ENCODE assay signal across 8 cellular contexts in the genomic region with DNA sequence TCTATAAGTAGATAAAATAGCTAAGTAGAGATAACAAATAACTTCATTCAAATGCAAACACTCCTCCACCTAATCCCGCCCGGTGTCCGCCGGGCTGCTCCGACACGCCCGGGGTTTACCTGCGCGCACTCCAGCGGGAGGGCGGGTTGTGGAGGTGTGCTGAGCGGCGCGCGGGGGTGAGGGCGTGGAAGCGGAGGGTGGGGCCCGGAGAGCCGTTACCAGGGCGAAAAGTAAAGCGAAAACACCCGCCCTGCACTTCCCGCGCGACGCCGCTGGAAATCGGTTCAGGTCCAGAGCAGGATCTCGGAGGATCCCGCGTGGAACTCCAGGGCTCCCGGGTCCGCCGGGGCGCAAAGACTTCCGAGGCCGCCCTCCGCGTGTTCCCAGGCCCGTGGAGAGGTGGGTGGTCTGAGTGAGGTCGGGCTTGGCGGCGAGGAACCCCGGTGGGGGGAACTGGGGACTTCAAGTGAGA. TPM values are rescaled to one million over a fixed set of nuclear protein-coding genes. Genes with fewer than 3 reads are reported as not detected.
DNase-seq lines count a peak whose midpoint lies in the region; ATAC-seq and TF ChIP-seq lines count a peak whose summit lies in the region.

No MANE protein-coding gene starts in this region.

- no peak overlapping the region for H2AFZ ChIP-seq in neural progenitor cell (replicated peaks)

- peak overlapping the region; percentile 93 to 100 (median 99) for H3K4me2 ChIP-seq in BLaER1 treated with 17β-estradiol and CSF1 and Interleukin-3, amounts not matched to agents 10 nM and 100 nM
- H3K4me2 ChIP-seq in neural progenitor cell, result peak overlapping the region; percentile 97

- DNase-seq in activated CD8-positive, alpha-beta memory T cell treated with anti-CD3 and anti-CD28 coated beads, Interleukin-2, amount 50 U/mL, for 4 hours, result peak; percentile 52
- peak; percentile 44 to 78 for DNase-seq in erythroblast (lab: John Stamatoyannopoulos, UW)
- peak; percentile 28 for DNase-seq in neural progenitor cell (ENCODE audit: low spot score)
- no peak for DNase-seq in cerebellar cortex (ENCODE audit: low spot score)

- H3K4me1 ChIP-seq in BLaER1 treated with 17β-estradiol and CSF1 and Interleukin-3, amounts not matched to agents 10 nM and 100 nM, result peaks cover 24 to 37% (median 34%) of the 10 kb centered on the region in 10 experiments
- H3K4me1 ChIP-seq in HUES64 (ENCODE audit: insufficient read depth, low read length) (peaks cover 43% of the 10 kb centered on the region), neural progenitor cell (peaks cover 34% of the 10 kb centered on the region), urinary bladder (ENCODE audit: insufficient read depth) (no peaks in the 10 kb centered on the region)

- 0 out of 22 replicates have a peak, but pooled peaks cover 0 to 4% (median 0%) of the 10 kb centered on the region in 11 experiments for H3K9me3 ChIP-seq in BLaER1 treated with 17β-estradiol and CSF1 and Interleukin-3, amounts not matched to agents 10 nM and 100 nM (replicated peaks in 1 of 11)
- no peaks in the 10 kb centered on the region for H3K9me3 ChIP-seq in HUES64 (ENCODE audit: insufficient read depth, low read depth, low read length)
- H3K9me3 ChIP-seq in neural progenitor cell (ENCODE audit: low read depth), result no peaks in the 10 kb centered on the region

- peaks cover 51% of the 10 kb centered on the region for H3K4me1 Mint-ChIP-seq in neural progenitor cell

- 1% methylated on average over 40 of the region's 44 CpGs for WGBS in HUES64
- 2% methylated on average over 44 of the region's 44 CpGs for WGBS in urinary bladder

- no peaks in the 10 kb centered on the region for H3K79me2 ChIP-seq in neural progenitor cell (ENCODE audit: low read depth)

- peaks cover 0 to 44% (median 33%) of the 10 kb centered on the region in 11 experiments; a peak in 20 of 22 replicates for H4K20me1 ChIP-seq in BLaER1 treated with 17β-estradiol and CSF1 and Interleukin-3, amounts not matched to agents 10 nM and 100 nM
- peaks cover 22% of the 10 kb centered on the region for H4K20me1 ChIP-seq in neural progenitor cell (ENCODE audit: low read depth)

- TF ChIP-seq POLR2A in erythroblast (IDR thresholded peaks at IDR 0.05; ENCODE audit: low read length), result no peak

- H3F3A ChIP-seq in neural progenitor cell (ENCODE audit: low read depth), result peaks cover 41% of the 10 kb centered on the region

- no peak for TF ChIP-seq CTCF in neural progenitor cell (IDR thresholded peaks at IDR 0.05)

- peak overlapping the region in 6 of 11 experiments; percentile 13 to 99 (median 70); a peak in 9 of 22 replicates for H3K27ac ChIP-seq in BLaER1 treated with 17β-estradiol and CSF1 and Interleukin-3, amounts not matched to agents 10 nM and 100 nM
- H3K27ac ChIP-seq in HUES64 (ENCODE audit: low read depth, low read length) (no peak overlapping the region), neural progenitor cell (no peak overlapping the region), urinary bladder (ENCODE audit: low read depth) (peak overlapping the region; percentile 42)

- no peaks in the 10 kb centered on the region for H3K9me3 Mint-ChIP-seq in neural progenitor cell

- peak overlapping the region; percentile 96 for H3K4me3 Mint-ChIP-seq in neural progenitor cell

- peaks cover 43 to 73% (median 56%) of the 10 kb centered on the region in 11 experiments for H3K27me3 ChIP-seq in BLaER1 treated with 17β-estradiol and CSF1 and Interleukin-3, amounts not matched to agents 10 nM and 100 nM
- H3K27me3 ChIP-seq in HUES64 (ENCODE audit: insufficient read depth, low read length) (peaks cover 76% of the 10 kb centered on the region), neural progenitor cell (peaks cover 97% of the 10 kb centered on the region)

- H3K36me3 ChIP-seq in BLaER1 treated with 17β-estradiol and CSF1 and Interleukin-3, amounts not matched to agents 10 nM and 100 nM, result peaks cover 0 to 10% (median 0%) of the 10 kb centered on the region in 11 experiments; a peak in 3 of 22 replicates
- no peaks in the 10 kb centered on the region for H3K36me3 ChIP-seq in HUES64 (ENCODE audit: insufficient read depth, low read length)
- no peaks in the 10 kb centered on the region for H3K36me3 ChIP-seq in neural progenitor cell
- no peaks in the 10 kb centered on the region for H3K36me3 ChIP-seq in urinary bladder (ENCODE audit: insufficient read depth)

- H3K36me3 Mint-ChIP-seq in neural progenitor cell, result no peaks in the 10 kb centered on the region

- H3K9ac ChIP-seq in BLaER1 treated with 17β-estradiol and CSF1 and Interleukin-3, amounts not matched to agents 10 nM and 100 nM, result peak overlapping the region in 10 of 11 experiments; percentile 42 to 100 (median 96); a peak in 17 of 22 replicates
- peak overlapping the region; percentile 72 for H3K9ac ChIP-seq in HUES64 (ENCODE audit: low read depth, low read length)
- no peak overlapping the region for H3K9ac ChIP-seq in neural progenitor cell

- H3K4me3 ChIP-seq in BLaER1 treated with 17β-estradiol and CSF1 and Interleukin-3, amounts not matched to agents 10 nM and 100 nM, result peak overlapping the region; percentile 69 to 86 (median 81)
- H3K4me3 ChIP-seq in HUES64 (ENCODE audit: low read length) (peak overlapping the region; percentile 82), neural progenitor cell (peak overlapping the region; percentile 62), urinary bladder (ENCODE audit: low read depth, low read length) (peak overlapping the region; percentile 63)

- ATAC-seq in GM19023 (IDR thresholded peaks at IDR 0.05; ENCODE audit: unreplicated experiment), result no peak

- H3K27me3 Mint-ChIP-seq in neural progenitor cell (ENCODE audit: insufficient read depth, low read depth), result peaks cover 14% of the 10 kb centered on the region

- H3K27ac Mint-ChIP-seq in neural progenitor cell, result peak overlapping the region; percentile 64

RNA-seq across cellular contexts. Expression of a gene that starts 1.8 kb away (rescaled TPM):
- polyA plus RNA-seq in HUES64 (2013, experiment 1 of 2), result 10.7 TPM
- polyA plus RNA-seq in HUES64 (2013, experiment 2 of 2), result 11.8 TPM
- total RNA-seq in neural progenitor cell (ENCODE audit: low replicate concordance) (7.2 and 7.8 TPM in 2 replicates), urinary bladder (20.2 TPM)
- polyA plus RNA-seq in urinary bladder, result 118 TPM

Comparison
In these comparisons a context has a peak if more than half of its experiments do, and no peak if none do; other contexts are left out.
1. H3K27ac ChIP-seq: peak in BLaER1 treated with 17β-estradiol and CSF1 and Interleukin-3, amounts not matched to agents 10 nM and 100 nM (6 of 11) and urinary bladder (single experiment); none in HUES64 (single experiment) and neural progenitor cell (single experiment).
2. Peak in every context shown above with its lines, with median percentiles within 50 percentile points of each other: H3K4me3 ChIP-seq.